8 cellular contexts compared by ENCODE assay signal in genomic region chr3:183188895-183189462, GRCh38. TPM values are rescaled to one million over a fixed set of nuclear protein-coding genes. Genes with fewer than 3 reads are reported as not detected.
DNase-seq lines count a peak whose midpoint lies in the region; ATAC-seq and TF ChIP-seq lines count a peak whose summit lies in the region.
"Had no signal": no experiment of that assay in that cellular context is flagged by ENCODE, and none has a peak within 500 bp of the region (broad histone marks: within the 10 kb centered on the region; RNA-seq: fewer than 3 reads in every experiment).

No MANE protein-coding gene starts in this region.

- H3K23ac ChIP-seq in H9 (ENCODE audit: insufficient read length, low read depth, low read length), result no peak overlapping the region

- H3K9me3 Mint-ChIP-seq in H9, result no peaks in the 10 kb centered on the region; a peak in 1 of 5 replicates
- H3K9me3 Mint-ChIP-seq: T-cell had no signal

- no peak for DNase-seq in GM06990 (ENCODE audit: extremely low read depth, insufficient read length)
- peak; percentile 71 for DNase-seq in H9
- DNase-seq in fibroblast of pulmonary artery (ENCODE audit: low read depth), result peak; percentile 43
- DNase-seq in stimulated activated CD4-positive, alpha-beta T cell treated with anti-CD3 and anti-CD28 coated beads, Interleukin-15, amount 100 ng/mL, for 24 hours, result peak; percentile 48
- no peak for DNase-seq in occipital lobe (lab: John Stamatoyannopoulos, UW)

- no peak overlapping the region for H4K8ac ChIP-seq in H9 (replicated peaks; ENCODE audit: insufficient read length, low read depth, low read length)

- H2BK5ac ChIP-seq in H9 (ENCODE audit: insufficient read length, low read length), result no peak overlapping the region

- H3K4me3 ChIP-seq in GM06990 (replicated peaks; ENCODE audit: low read depth, low read length) (no peak overlapping the region), fibroblast of pulmonary artery (replicated peaks; ENCODE audit: low read depth, low read length) (no peak overlapping the region)

- no peak overlapping the region for H3T11ph ChIP-seq in H9 (ENCODE audit: low read length)

- H2AFZ ChIP-seq in H9 (ENCODE audit: low read length), result no peak overlapping the region

- H3K4me2 ChIP-seq in H9 (ENCODE audit: insufficient read depth, insufficient read length, low read length), result no peak overlapping the region

- no peak overlapping the region; a peak in 1 of 7 replicates for H3K27ac Mint-ChIP-seq in H9
- H3K27ac Mint-ChIP-seq: T-cell had no signal

- no peaks in the 10 kb centered on the region for H3K79me1 ChIP-seq in H9 (ENCODE audit: insufficient read depth, low read depth, low read length, poor library complexity, severe bottlenecking)

- TF ChIP-seq CTCF in GM06990 (IDR thresholded peaks at IDR 0.05; ENCODE audit: insufficient read depth, low read length, poor library complexity, severe bottlenecking) (peak; percentile 71), H9 (conservative IDR thresholded peaks at IDR 0.05) (peak; percentile 74), fibroblast of pulmonary artery (IDR thresholded peaks at IDR 0.05; ENCODE audit: low read length, missing control alignments) (peak; percentile 42)

- H2BK15ac ChIP-seq in H9 (ENCODE audit: low read depth, low read length), result no peak overlapping the region

- H4K20me1 ChIP-seq in H9 (ENCODE audit: control insufficient read depth, insufficient read depth, insufficient read length), result no peaks in the 10 kb centered on the region

- H2BK120ac ChIP-seq in H9 (ENCODE audit: low read depth, low read length, poor library complexity, severe bottlenecking), result no peak overlapping the region

- H4K5ac ChIP-seq in H9 (ENCODE audit: insufficient read length, low read depth, low read length), result no peak overlapping the region

- H3K79me2 ChIP-seq in H9 (ENCODE audit: insufficient read depth, low read length), result no peaks in the 10 kb centered on the region

- no peak overlapping the region for H4K91ac ChIP-seq in H9 (ENCODE audit: insufficient read length, low read depth, low read length)

- no peaks in the 10 kb centered on the region for H3K4me1 ChIP-seq in H9 (ENCODE audit: insufficient read depth, low read length)

- H3K9ac ChIP-seq in H9 (ENCODE audit: extremely low read depth, insufficient read length, low read length), result no peak overlapping the region

- no peak overlapping the region for H3K27ac ChIP-seq in H9 (ENCODE audit: insufficient read length, low read depth, low read length)

- H3K36me3 Mint-ChIP-seq in H9 (ENCODE audit: insufficient read depth in 1 of 3, low read depth in 3 of 3), result no peaks in the 10 kb centered on the region
- H3K36me3 Mint-ChIP-seq: T-cell had no signal

- H3K27me3 ChIP-seq in GM06990 (replicated peaks; ENCODE audit: control insufficient read depth, insufficient read depth, low read length), result no peaks in the 10 kb centered on the region
- H3K27me3 ChIP-seq in H9 (ENCODE audit: insufficient read depth, low read length), result no peaks in the 10 kb centered on the region

- no peak overlapping the region for H3K56ac ChIP-seq in H9 (ENCODE audit: insufficient read length, low read depth, low read length)

- no peak overlapping the region for H3K18ac ChIP-seq in H9 (ENCODE audit: insufficient read length, low read depth, low read length)

- H3K9me3 ChIP-seq in H9 (ENCODE audit: control insufficient read depth, low read depth, low read length), result no peaks in the 10 kb centered on the region

- peaks cover 6 to 7% of the 10 kb centered on the region in 2 experiments for H3K4me1 Mint-ChIP-seq in H9
- H3K4me1 Mint-ChIP-seq: T-cell had no signal

- WGBS in H9 (ENCODE audit: extremely low coverage, insufficient read length, low lambda C conversion rate), result no CpG with 5 or more reads among the region's 7 CpGs

- H2BK12ac ChIP-seq in H9 (ENCODE audit: insufficient read length, low read depth, low read length), result no peak overlapping the region

- H3K36me3 ChIP-seq in GM06990 (ENCODE audit: control insufficient read depth, insufficient read depth, low read length), result no peaks in the 10 kb centered on the region

- no peak overlapping the region for H3K4me3 Mint-ChIP-seq in H9
- H3K4me3 Mint-ChIP-seq: T-cell had no signal

- no peaks in the 10 kb centered on the region for H3K27me3 Mint-ChIP-seq in H9 (ENCODE audit: low read depth)
- H3K27me3 Mint-ChIP-seq: T-cell had no signal

- no peak overlapping the region for H3K4ac ChIP-seq in H9 (ENCODE audit: low read depth, low read length)

- no peaks in the 10 kb centered on the region for H3K23me2 ChIP-seq in H9 (ENCODE audit: insufficient read length, low read depth, low read length, poor library complexity, severe bottlenecking)

- no peak overlapping the region for H3K14ac ChIP-seq in H9 (ENCODE audit: insufficient read depth, low read length)

- no peak overlapping the region for H2BK20ac ChIP-seq in H9 (ENCODE audit: low read depth, low read length, poor library complexity, severe bottlenecking)

- no peak overlapping the region for H2AK5ac ChIP-seq in H9 (ENCODE audit: insufficient read length, low read length)

- ATAC-seq in SK-N-SH treated with all-trans-retinoic acid at 6 μM for 48 hours (0 out of 3 replicates have a peak, but pooled peaks have one; percentile 23), HG03039 (IDR thresholded peaks at IDR 0.05; ENCODE audit: unreplicated experiment) (no peak)

TF ChIP-seq in SK-N-SH treated with all-trans-retinoic acid at 6 μM for 48 hours, 23 proteins besides CTCF, POLR2A, EP300 and RAD21:
- TF ChIP-seq POU6F1 (CRISPR knock-in tag; IDR thresholded peaks at IDR 0.05; ENCODE audit: borderline replicate concordance, low read depth) (no peak), PPARA (CRISPR knock-in tag; IDR thresholded peaks at IDR 0.05; ENCODE audit: borderline replicate concordance) (no peak), SNAI2 (CRISPR knock-in tag; IDR thresholded peaks at IDR 0.05) (no peak), TCF4 (CRISPR knock-in tag; IDR thresholded peaks at IDR 0.05; ENCODE audit: borderline replicate concordance) (no peak), RARB (CRISPR knock-in tag; IDR thresholded peaks at IDR 0.05) (no peak), ARNTL (CRISPR knock-in tag; IDR thresholded peaks at IDR 0.05; ENCODE audit: borderline replicate concordance, low read depth) (no peak), ISL1 (CRISPR knock-in tag; IDR thresholded peaks at IDR 0.05) (no peak), OSR1 (CRISPR knock-in tag; IDR thresholded peaks at IDR 0.05) (no peak), CSDC2 (CRISPR knock-in tag; IDR thresholded peaks at IDR 0.05) (no peak)
- TF ChIP-seq, protein P1, sequence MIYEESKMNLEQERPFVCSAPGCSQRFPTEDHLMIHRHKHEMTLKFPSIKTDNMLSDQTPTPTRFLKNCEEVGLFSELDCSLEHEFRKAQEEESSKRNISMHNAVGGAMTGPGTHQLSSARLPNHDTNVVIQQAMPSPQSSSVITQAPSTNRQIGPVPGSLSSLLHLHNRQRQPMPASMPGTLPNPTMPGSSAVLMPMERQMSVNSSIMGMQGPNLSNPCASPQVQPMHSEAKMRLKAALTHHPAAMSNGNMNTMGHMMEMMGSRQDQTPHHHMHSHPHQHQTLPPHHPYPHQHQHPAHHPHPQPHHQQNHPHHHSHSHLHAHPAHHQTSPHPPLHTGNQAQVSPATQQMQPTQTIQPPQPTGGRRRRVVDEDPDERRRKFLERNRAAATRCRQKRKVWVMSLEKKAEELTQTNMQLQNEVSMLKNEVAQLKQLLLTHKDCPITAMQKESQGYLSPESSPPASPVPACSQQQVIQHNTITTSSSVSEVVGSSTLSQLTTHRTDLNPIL (CRISPR knock-in tag; IDR thresholded peaks at IDR 0.05; ENCODE audit: low read depth), result no peak

RNA-seq across cellular contexts. Expression of gene LAMP3, which starts 26.4 kb away (rescaled TPM):
- total RNA-seq in H9 (2021) (0.15 TPM in 1 of 2 replicates, not detected in the other), occipital lobe (not detected)

Comparison
In these comparisons a context has a peak if more than half of its experiments do, and no peak if none do; other contexts are left out.
1. DNase-seq: peak in H9 (single experiment), fibroblast of pulmonary artery (single experiment) and stimulated activated CD4-positive, alpha-beta T cell treated with anti-CD3 and anti-CD28 coated beads, Interleukin-15, amount 100 ng/mL, for 24 hours (single experiment); none in GM06990 (single experiment) and occipital lobe (single experiment).
2. Peak in every context shown above with its lines, with median percentiles within 50 percentile points of each other: CTCF ChIP-seq.